ENCODE assay signal across 23 cellular contexts in the genomic region with DNA sequence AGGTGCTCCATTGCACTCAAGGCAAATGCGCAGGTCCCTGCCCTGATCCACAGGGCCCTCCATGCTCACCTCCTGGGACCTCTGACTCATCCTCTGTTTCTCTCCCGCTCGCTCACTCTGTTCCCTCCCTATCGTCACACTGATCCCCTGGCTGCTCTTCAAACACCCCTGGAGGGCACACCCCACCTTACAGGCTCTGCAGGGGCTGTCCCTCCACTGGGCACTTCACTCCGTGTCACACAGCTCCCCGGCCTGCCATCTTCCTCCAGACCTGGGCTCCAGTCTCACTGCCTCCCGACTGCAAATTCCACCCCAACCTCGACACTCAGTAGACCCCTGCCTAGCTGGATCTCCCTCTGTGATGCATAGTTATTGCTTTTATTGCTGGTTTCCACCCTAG.
"Had no signal": no experiment of that assay in that cellular context is flagged by ENCODE, and none has a peak within 500 bp of the region (broad histone marks: within the 10 kb centered on the region; RNA-seq: fewer than 3 reads in every experiment).

No MANE protein-coding gene starts in this region.

- H3K36me3 ChIP-seq: MG63 had no signal

- H3K27me3 ChIP-seq: MG63 had no signal

- DNase-seq: Karpas-422, KG1, MG63, NCI-H1092, NCI-H1105 treated with DMSO at 0.1 percent for 48 hours, NCI-H1417 treated with DMSO at 0.1 percent for 48 hours, NCI-H146, NCI-H1694 treated with DMSO at 0.1 percent for 48 hours, NCI-H1930, NCI-H2081, NCI-H2107, NCI-H2171, NCI-H345, NCI-H524, NCI-H69, NCI-H774, PC-3, SHP77, SK-N-SH, SW 1271, T-cell had no signal

- H3K9me3 Mint-ChIP-seq: T-cell had no signal

- H3K36me3 Mint-ChIP-seq: T-cell had no signal

- H3K4me1 Mint-ChIP-seq: T-cell had no signal

- H3K4me3 Mint-ChIP-seq: T-cell had no signal

- H3K4me3 ChIP-seq: MG63 had no signal

- H3K27ac ChIP-seq: RWPE1 had no signal

- H3K4me2 ChIP-seq: SK-N-SH had no signal

- H3K27ac Mint-ChIP-seq: T-cell had no signal

- ATAC-seq: Panc1, PC-3, T-cell had no signal

- H3K9me3 ChIP-seq: MG63, SK-N-SH had no signal

- H3K9ac ChIP-seq: SK-N-SH had no signal
